In the genomic region with DNA sequence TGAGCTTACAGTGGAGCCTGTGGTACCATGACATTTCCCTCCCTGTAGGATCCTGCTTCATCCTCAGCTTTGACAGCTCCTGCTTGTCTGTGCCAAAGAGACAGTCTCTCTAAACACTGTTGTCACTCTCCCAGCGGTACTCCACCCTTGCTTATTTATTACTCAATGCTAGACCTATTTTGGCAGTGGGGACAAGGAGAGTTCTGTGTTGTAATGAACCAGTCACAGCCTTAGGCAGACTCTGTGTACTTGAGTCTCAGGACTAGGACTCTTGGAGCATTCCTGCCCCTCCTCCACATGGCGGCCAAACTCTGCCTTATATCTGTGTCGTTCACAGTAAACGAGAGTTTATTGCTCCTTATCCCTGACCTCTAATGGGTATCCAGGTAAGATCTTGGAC, we compare ENCODE assay signal across 21 cellular contexts.
"Had no signal": no experiment of that assay in that cellular context is flagged by ENCODE, and none has a peak within 500 bp of the region (broad histone marks: within the 10 kb centered on the region; RNA-seq: fewer than 3 reads in every experiment).

No MANE protein-coding gene starts in this region.

- H3K4me1 Mint-ChIP-seq: brain, memory B cell, natural killer cell, T-cell had no signal

- H3K36me3 ChIP-seq: esophagus squamous epithelium, prostate gland, uterus had no signal

- H2AFZ ChIP-seq: hepatocyte had no signal

- H3K27me3 Mint-ChIP-seq: activated CD4-positive, alpha-beta memory T cell treated with anti-CD3 and anti-CD28 coated beads for 36 hours; brain; dendritic cell treated with granulocyte-macrophage colony-stimulating factor and Interleukin-4, amounts not matched to agents 40 ng/mL and 50 ng/mL, for 4 days; memory B cell; T-cell had no signal

- H3K4me1 ChIP-seq: esophagus squamous epithelium, foreskin keratinocyte, prostate gland, stomach, uterus had no signal

- H3K27me3 ChIP-seq: esophagus squamous epithelium, foreskin keratinocyte, hepatocyte, stomach, uterus had no signal

- DNase-seq: activated CD4-positive, alpha-beta memory T cell treated with anti-CD3 and anti-CD28 coated beads for 36 hours; activated effector memory CD4-positive, alpha-beta T cell treated with anti-CD3 and anti-CD28 coated beads, Interleukin-2, amount 50 U/mL, for 16 hours; activated T-cell treated with anti-CD3 and anti-CD28 coated beads, Interleukin-2, amount 50 U/mL, for 4 hours; amygdala; esophagus squamous epithelium; foreskin keratinocyte; kidney glomerular epithelial cell; natural killer cell; occipital lobe; stimulated activated CD4-positive, alpha-beta T cell treated with anti-CD3 and anti-CD28 coated beads, Interleukin-15, amount 100 ng/mL, for 24 hours; stimulated activated CD4-positive, alpha-beta T cell treated with anti-CD3 and anti-CD28 coated beads, Interleukin-4, amount 100 ng/mL, for 4 hours; stomach; T-cell; uterus had no signal

- H3K4me3 Mint-ChIP-seq: activated CD4-positive, alpha-beta memory T cell treated with anti-CD3 and anti-CD28 coated beads for 36 hours; activated T-cell treated with anti-CD3 and anti-CD28 coated beads, Interleukin-2, amount 50 U/mL, for 4 hours; brain; dendritic cell treated with granulocyte-macrophage colony-stimulating factor and Interleukin-4, amounts not matched to agents 40 ng/mL and 50 ng/mL, for 4 days; memory B cell; natural killer cell; T-cell had no signal

- H3K9me3 Mint-ChIP-seq: brain had no signal

- H3K9me3 ChIP-seq: esophagus squamous epithelium, prostate gland, stomach, uterus had no signal

- H3K4me2 ChIP-seq: hepatocyte had no signal

- ATAC-seq: activated naive CD4-positive, alpha-beta T cell treated with anti-CD3 and anti-CD28 coated beads, Interleukin-2, amount 50 U/mL, for 72 hours; activated T-cell treated with anti-CD3 and anti-CD28 coated beads, Interleukin-2, amount 50 U/mL, for 4 hours; foreskin keratinocyte; natural killer cell; T-cell had no signal

- H3K4me3 ChIP-seq: esophagus squamous epithelium, hepatocyte, prostate gland, stomach, uterus had no signal

- H3K36me3 Mint-ChIP-seq: activated CD4-positive, alpha-beta memory T cell treated with anti-CD3 and anti-CD28 coated beads for 36 hours; activated naive CD4-positive, alpha-beta T cell treated with anti-CD3 and anti-CD28 coated beads, Interleukin-2, amount 50 U/mL, for 72 hours; brain; memory B cell; natural killer cell; T-cell had no signal

- H3K27ac Mint-ChIP-seq: activated CD4-positive, alpha-beta memory T cell treated with anti-CD3 and anti-CD28 coated beads for 36 hours; activated naive CD4-positive, alpha-beta T cell treated with anti-CD3 and anti-CD28 coated beads, Interleukin-2, amount 50 U/mL, for 72 hours; brain; dendritic cell treated with granulocyte-macrophage colony-stimulating factor and Interleukin-4, amounts not matched to agents 40 ng/mL and 50 ng/mL, for 4 days; memory B cell; natural killer cell; T-cell had no signal

- H3K27ac ChIP-seq: esophagus squamous epithelium, foreskin keratinocyte, hepatocyte, prostate gland, stomach, uterus, VCaP had no signal

- H3K79me2 ChIP-seq: hepatocyte had no signal
